Comparison of ENCODE assay signal across 1 cellular context in genomic region chr9:85515021-85515420, GRCh38.
TF ChIP-seq lines count a peak whose summit lies in the region.

No MANE protein-coding gene starts in this region.

TF ChIP-seq in HepG2, 621 proteins besides CTCF, POLR2A, EP300 and RAD21 (continued from another document):
- TF ChIP-seq ZNF329 (CRISPR knock-in tag; IDR thresholded peaks at IDR 0.05; ENCODE audit: low read depth) (peak; percentile 73; the same call in 1 of the 2 replicates), MYPOP (CRISPR knock-in tag; IDR thresholded peaks at IDR 0.05) (no peak), MTERF4 (CRISPR knock-in tag; IDR thresholded peaks at IDR 0.05) (no peak), ETV5 (CRISPR knock-in tag; IDR thresholded peaks at IDR 0.05; ENCODE audit: borderline replicate concordance) (no peak)
TF ChIP-seq in HepG2: peak in this region for 1.
